8 cellular contexts compared by ENCODE assay signal in the genomic region with DNA sequence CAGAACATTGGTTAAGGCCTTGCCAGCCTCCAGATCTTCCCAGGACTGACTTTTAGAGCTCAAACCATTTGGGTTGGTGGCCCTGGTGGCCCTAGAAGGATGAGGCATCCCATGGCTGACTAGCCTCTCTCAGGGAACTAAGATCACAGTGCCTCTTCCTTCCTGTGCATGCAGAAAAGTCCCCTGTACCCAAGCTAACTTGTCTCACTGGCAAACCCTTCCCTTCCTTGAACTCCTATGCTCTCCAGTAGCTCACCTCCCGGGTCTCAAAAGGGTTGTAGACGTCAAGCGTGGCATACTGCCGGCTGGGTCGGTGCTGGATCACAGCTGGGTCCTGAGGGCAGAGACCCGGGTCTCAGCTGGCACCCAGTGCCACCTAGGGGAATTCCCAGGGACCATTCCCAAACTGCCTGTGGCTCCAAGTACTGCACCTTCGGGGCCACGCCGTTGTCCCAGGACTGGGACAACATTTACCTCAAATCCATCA. TPM values are rescaled to one million over a fixed set of nuclear protein-coding genes. Genes with fewer than 3 reads are reported as not detected.
DNase-seq lines count a peak whose midpoint lies in the region; ATAC-seq and TF ChIP-seq lines count a peak whose summit lies in the region.

No MANE protein-coding gene starts in this region.

- ATAC-seq in HG02610 (IDR thresholded peaks at IDR 0.05; ENCODE audit: unreplicated experiment) (peak; percentile 10), WTC11 (no peak)
- peak; percentile 26 for ATAC-seq in stimulated activated memory B cell treated with anti-CD40 and anti-IgM and Interleukin-4, amounts not matched to agents 10 μg/mL and 1 μg/mL and 100 μg/mL, for 72 hours

- H3K27ac ChIP-seq in iPS DF 6.9 (ENCODE audit: low read length): no peak overlapping the region

- H3K9me3 ChIP-seq in iPS DF 6.9 (ENCODE audit: control insufficient read depth, insufficient read depth, low read length): no peaks in the 10 kb centered on the region

- H3K36me3 Mint-ChIP-seq in Calu3 (ENCODE audit: insufficient read depth, unreplicated experiment) (peaks cover 74% of the 10 kb centered on the region), WTC11 (peaks cover 56% of the 10 kb centered on the region)
- peaks cover 70% of the 10 kb centered on the region for H3K36me3 Mint-ChIP-seq in stimulated activated memory B cell treated with anti-CD40 and anti-IgM and Interleukin-4, amounts not matched to agents 10 μg/mL and 1 μg/mL and 100 μg/mL, for 72 hours

- POLR2A ChIA-PET in WTC11 (lab: Charles Lee): interaction anchor here (0.6 to 1.8 kb wide), 7 partner anchors 11 to 88 kb away, joined by 3 to 11 read pairs (median 3); partner anchors contain the start of genes CLK2, HCN3 and KRTCAP2
- POLR2A ChIA-PET in GM10248 (lab: Yijun Ruan, JAX): interaction anchor here (2.1 kb wide), 1 partner anchor 10 kb away, joined by 11 read pairs; no protein-coding TSS in a partner anchor

- H3K27me3 ChIP-seq in iPS DF 6.9 (ENCODE audit: control insufficient read depth, insufficient read depth, low read length): no peaks in the 10 kb centered on the region

- WGBS in iPS DF 6.9 (ENCODE audit: insufficient coverage, insufficient read length): no CpG with 5 or more reads among the region's 9 CpGs

- peaks cover 28% of the 10 kb centered on the region for H3K4me1 Mint-ChIP-seq in Calu3 (ENCODE audit: low read depth, unreplicated experiment)
- peaks cover 14% of the 10 kb centered on the region for H3K4me1 Mint-ChIP-seq in WTC11
- H3K4me1 Mint-ChIP-seq in stimulated activated memory B cell treated with anti-CD40 and anti-IgM and Interleukin-4, amounts not matched to agents 10 μg/mL and 1 μg/mL and 100 μg/mL, for 72 hours: peaks cover 43% of the 10 kb centered on the region

- BruUV-seq in Calu3 (replicated peaks; lab: Mats Ljungman, UMichigan): no TSS peak

- H3K9me3 Mint-ChIP-seq in Calu3 (ENCODE audit: low read depth, unreplicated experiment) (no peaks in the 10 kb centered on the region), WTC11 (no peaks in the 10 kb centered on the region)
- no peaks in the 10 kb centered on the region for H3K9me3 Mint-ChIP-seq in stimulated activated memory B cell treated with anti-CD40 and anti-IgM and Interleukin-4, amounts not matched to agents 10 μg/mL and 1 μg/mL and 100 μg/mL, for 72 hours

- intact Hi-C loops in Calu3 (cut with micrococcal nuclease; ENCODE audit: unreplicated experiment): no loop called here

- peaks cover 23% of the 10 kb centered on the region for H3K36me3 ChIP-seq in iPS DF 6.9 (ENCODE audit: control insufficient read depth, insufficient read depth, low read length)

- CTCF ChIA-PET in Calu3 (lab: Charles Lee) (interaction anchor here (0.9 to 2.1 kb wide), 6 partner anchors 10 to 170 kb away, joined by 3 to 24 read pairs (median 4); no protein-coding TSS in a partner anchor), WTC11 (lab: Charles Lee) (interaction anchor here (1.0 to 6.1 kb wide), 7 partner anchors 10 to 95 kb away, joined by 3 to 130 read pairs (median 4); partner anchors contain the start of gene HCN3), GM10248 (lab: Yijun Ruan, JAX) (interaction anchor here (0.6 to 4.5 kb wide), 5 partner anchors 11 to 68 kb away, joined by 3 to 103 read pairs (median 3); no protein-coding TSS in a partner anchor)

- no peaks in the 10 kb centered on the region for H3K27me3 Mint-ChIP-seq in Calu3 (ENCODE audit: unreplicated experiment)
- H3K27me3 Mint-ChIP-seq in WTC11 (ENCODE audit: low read depth): no peaks in the 10 kb centered on the region
- H3K27me3 Mint-ChIP-seq in stimulated activated memory B cell treated with anti-CD40 and anti-IgM and Interleukin-4, amounts not matched to agents 10 μg/mL and 1 μg/mL and 100 μg/mL, for 72 hours: no peaks in the 10 kb centered on the region

- H3K4me1 ChIP-seq in iPS DF 6.9 (ENCODE audit: control insufficient read depth, insufficient read depth, low read length): 0 out of 2 replicates have a peak, but pooled peaks cover 3% of the 10 kb centered on the region

- H3K4me3 ChIP-seq in iPS DF 6.9 (ENCODE audit: low read length): peak overlapping the region; percentile 71

- peak; percentile 37 for DNase-seq in Calu3
- DNase-seq in WTC11 (ENCODE audit: low spot score): no peak
- DNase-seq in iPS DF 6.9 (ENCODE audit: low read depth, low spot score): no peak
- DNase-seq in pons (ENCODE audit: low spot score): no peak
- DNase-seq in epidermal melanocyte (ENCODE audit: insufficient read length, low spot score): no peak
- no peak for DNase-seq in GM10248 (ENCODE audit: extremely low spot score)

- peak overlapping the region; percentile 97 for H3K27ac Mint-ChIP-seq in Calu3 (ENCODE audit: unreplicated experiment)
- peak overlapping the region; percentile 97 for H3K27ac Mint-ChIP-seq in WTC11
- H3K27ac Mint-ChIP-seq in stimulated activated memory B cell treated with anti-CD40 and anti-IgM and Interleukin-4, amounts not matched to agents 10 μg/mL and 1 μg/mL and 100 μg/mL, for 72 hours: peak overlapping the region; percentile 96

- TF ChIP-seq CTCF in Calu3 (IDR thresholded peaks at IDR 0.05; ENCODE audit: unreplicated experiment): no peak
- no peak for TF ChIP-seq CTCF in WTC11 (IDR thresholded peaks at IDR 0.05)
- no peak for TF ChIP-seq CTCF in GM10248 (IDR thresholded peaks at IDR 0.05; ENCODE audit: control extremely low read depth, extremely low read depth, low read depth, missing control alignments)

- H3K4me3 Mint-ChIP-seq in Calu3 (ENCODE audit: low read depth, unreplicated experiment) (peak overlapping the region; percentile 96), WTC11 (peak overlapping the region; percentile 96)
- H3K4me3 Mint-ChIP-seq in stimulated activated memory B cell treated with anti-CD40 and anti-IgM and Interleukin-4, amounts not matched to agents 10 μg/mL and 1 μg/mL and 100 μg/mL, for 72 hours: peak overlapping the region; percentile 96

TF ChIP-seq in WTC11, 78 proteins besides CTCF, POLR2A, EP300 and RAD21:
- TF ChIP-seq, protein P1, sequence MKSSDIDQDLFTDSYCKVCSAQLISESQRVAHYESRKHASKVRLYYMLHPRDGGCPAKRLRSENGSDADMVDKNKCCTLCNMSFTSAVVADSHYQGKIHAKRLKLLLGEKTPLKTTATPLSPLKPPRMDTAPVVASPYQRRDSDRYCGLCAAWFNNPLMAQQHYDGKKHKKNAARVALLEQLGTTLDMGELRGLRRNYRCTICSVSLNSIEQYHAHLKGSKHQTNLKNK (CRISPR knock-in tag; IDR thresholded peaks at IDR 0.05): no peak
- TF ChIP-seq PRRX2 (CRISPR knock-in tag; IDR thresholded peaks at IDR 0.05): peak; percentile 73; the same call in 1 of the 2 replicates

RNA-seq across cellular contexts. Expression of gene SCAMP3, which starts 0.7 kb away (rescaled TPM):
- 85.1 and 104 TPM in 2 replicates for total RNA-seq in Calu3 (2022)
- total RNA-seq in WTC11 (2021): 50.0 to 58.8 TPM (median 52.2 TPM) in 3 replicates

RNA-seq across cellular contexts. Expression of gene ENTREP3, which starts 6.2 kb away (rescaled TPM):
- total RNA-seq in Calu3 (2022) (25.2 and 25.9 TPM in 2 replicates), WTC11 (2021) (65.3 to 67.8 TPM (median 66.6 TPM) in 3 replicates)

RNA-seq across cellular contexts. Expression of gene CLK2, which starts 11.9 kb away (rescaled TPM):
- total RNA-seq in Calu3 (2022) (78.5 and 79.4 TPM in 2 replicates), WTC11 (2021) (68.2 to 74.9 TPM (median 74.4 TPM) in 3 replicates)

RNA-seq across cellular contexts. Expression of gene HCN3, which starts 15.8 kb away (rescaled TPM):
- total RNA-seq in Calu3 (2022): 11.8 and 19.6 TPM in 2 replicates
- total RNA-seq in WTC11 (2021): 5.9 to 7.3 TPM (median 6.3 TPM) in 3 replicates

RNA-seq across cellular contexts. Expression of gene PKLR, which starts 39.8 kb away (rescaled TPM):
- total RNA-seq in Calu3 (2022): not detected in 2 replicates
- 1.5 to 2.5 TPM (median 1.6 TPM) in 3 replicates for total RNA-seq in WTC11 (2021)
